In the genomic region with DNA sequence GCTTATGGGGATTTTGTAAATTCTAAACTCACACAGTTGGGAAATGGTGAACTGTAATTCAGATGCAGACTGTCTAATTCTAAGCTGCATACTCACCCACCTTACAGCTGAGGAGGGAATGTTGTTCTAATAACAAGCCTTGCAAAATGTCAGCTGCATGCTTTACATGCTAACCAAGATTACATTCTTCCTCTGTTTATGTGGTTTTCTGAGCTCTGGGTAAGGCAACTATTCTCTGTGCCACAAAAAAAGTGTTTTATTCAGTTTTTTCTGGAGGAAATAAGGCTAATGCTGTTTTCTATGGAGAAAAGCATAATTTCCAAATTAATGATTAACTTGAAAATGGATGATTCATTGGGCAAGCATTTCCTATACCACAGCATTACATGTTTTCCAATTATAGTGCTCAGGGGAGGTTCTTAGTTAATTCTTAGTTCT, we compare ENCODE assay signal across 11 cellular contexts.
DNase-seq lines count a peak whose midpoint lies in the region; ATAC-seq, FAIRE-seq and TF ChIP-seq lines count a peak whose summit lies in the region.
"Had no signal": no experiment of that assay in that cellular context is flagged by ENCODE, and none has a peak within 500 bp of the region (broad histone marks: within the 10 kb centered on the region; RNA-seq: fewer than 3 reads in every experiment).

No MANE protein-coding gene starts in this region.

- H3K4me3 ChIP-seq in fibroblast of the aortic adventitia (ENCODE audit: low read depth, low read length) = no peak overlapping the region

- no peaks in the 10 kb centered on the region for H3K27me3 Mint-ChIP-seq in nephron progenitor cell (ENCODE audit: low read depth, poor library complexity)
- H3K27me3 Mint-ChIP-seq: activated naive CD4-positive, alpha-beta T cell treated with anti-CD3 and anti-CD28 coated beads, Interleukin-2, amount 10 ng/mL, durations not matched to agents 7 days and 5 days; stimulated activated memory B cell treated with anti-CD40 and anti-IgM and Interleukin-4, amounts not matched to agents 10 μg/mL and 1 μg/mL and 100 μg/mL, for 72 hours had no signal

- no peaks in the 10 kb centered on the region for H3K36me3 Mint-ChIP-seq in nephron progenitor cell (ENCODE audit: low read depth)
- H3K36me3 Mint-ChIP-seq: activated naive CD4-positive, alpha-beta T cell treated with anti-CD3 and anti-CD28 coated beads, Interleukin-2, amount 10 ng/mL, durations not matched to agents 7 days and 5 days; stimulated activated memory B cell treated with anti-CD40 and anti-IgM and Interleukin-4, amounts not matched to agents 10 μg/mL and 1 μg/mL and 100 μg/mL, for 72 hours had no signal

- no peaks in the 10 kb centered on the region for H3K9me3 Mint-ChIP-seq in nephron progenitor cell
- H3K9me3 Mint-ChIP-seq: activated naive CD4-positive, alpha-beta T cell treated with anti-CD3 and anti-CD28 coated beads, Interleukin-2, amount 10 ng/mL, durations not matched to agents 7 days and 5 days; stimulated activated memory B cell treated with anti-CD40 and anti-IgM and Interleukin-4, amounts not matched to agents 10 μg/mL and 1 μg/mL and 100 μg/mL, for 72 hours had no signal

- peak; percentile 93 for FAIRE-seq in H54 (lab: Jason Lieb, UNC)

- DNase-seq in H54 (ENCODE audit: insufficient read length, low spot score) (no peak), SIG-M5 (lab: John Stamatoyannopoulos, UW) (peak; percentile 14), fibroblast of the aortic adventitia (ENCODE audit: low read depth) (peak; percentile 87), smooth muscle cell of the brain vasculature (ENCODE audit: low read depth, low spot score) (peak; percentile 4), nephron progenitor cell (no peak), NCI-H1105 treated with DMSO at 0.1 percent for 48 hours (lab: John Stamatoyannopoulos, UW) (no peak)
- DNase-seq: activated naive CD4-positive, alpha-beta T cell treated with anti-CD3 and anti-CD28 coated beads, Interleukin-2, amount 10 ng/mL, durations not matched to agents 7 days and 5 days; hypothalamus; NCI-H2171 treated with DMSO at 0.1 percent for 48 hours had no signal

- H3K4me1 Mint-ChIP-seq in nephron progenitor cell = peaks cover 5% of the 10 kb centered on the region
- H3K4me1 Mint-ChIP-seq: activated naive CD4-positive, alpha-beta T cell treated with anti-CD3 and anti-CD28 coated beads, Interleukin-2, amount 10 ng/mL, durations not matched to agents 7 days and 5 days; stimulated activated memory B cell treated with anti-CD40 and anti-IgM and Interleukin-4, amounts not matched to agents 10 μg/mL and 1 μg/mL and 100 μg/mL, for 72 hours had no signal

- H3K4me3 Mint-ChIP-seq in nephron progenitor cell = no peak overlapping the region
- H3K4me3 Mint-ChIP-seq: activated naive CD4-positive, alpha-beta T cell treated with anti-CD3 and anti-CD28 coated beads, Interleukin-2, amount 10 ng/mL, durations not matched to agents 7 days and 5 days; stimulated activated memory B cell treated with anti-CD40 and anti-IgM and Interleukin-4, amounts not matched to agents 10 μg/mL and 1 μg/mL and 100 μg/mL, for 72 hours had no signal

- no peak for ATAC-seq in HG02885 (IDR thresholded peaks at IDR 0.05; ENCODE audit: poor library complexity, unreplicated experiment)
- ATAC-seq: stimulated activated memory B cell treated with anti-CD40 and anti-IgM and Interleukin-4, amounts not matched to agents 10 μg/mL and 1 μg/mL and 100 μg/mL, for 72 hours had no signal

- TF ChIP-seq CTCF in fibroblast of the aortic adventitia (IDR thresholded peaks at IDR 0.05; ENCODE audit: insufficient read depth, low read length) (no peak), nephron progenitor cell (IDR thresholded peaks at IDR 0.05) (no peak)

- no peak for TF ChIP-seq POLR2A in H54 (IDR thresholded peaks at IDR 0.05; ENCODE audit: low read depth, low read length)

- H3K27ac Mint-ChIP-seq in nephron progenitor cell = no peak overlapping the region
- H3K27ac Mint-ChIP-seq: activated naive CD4-positive, alpha-beta T cell treated with anti-CD3 and anti-CD28 coated beads, Interleukin-2, amount 10 ng/mL, durations not matched to agents 7 days and 5 days; stimulated activated memory B cell treated with anti-CD40 and anti-IgM and Interleukin-4, amounts not matched to agents 10 μg/mL and 1 μg/mL and 100 μg/mL, for 72 hours had no signal

Comparison
In these comparisons a context has a peak if more than half of its experiments do, and no peak if none do; other contexts are left out.
1. DNase-seq: peak in SIG-M5 (single experiment), fibroblast of the aortic adventitia (single experiment) and smooth muscle cell of the brain vasculature (single experiment); none in H54 (single experiment), nephron progenitor cell (single experiment) and NCI-H1105 treated with DMSO at 0.1 percent for 48 hours (single experiment).